ENCODE assay signal across 14 cellular contexts in the genomic region with DNA sequence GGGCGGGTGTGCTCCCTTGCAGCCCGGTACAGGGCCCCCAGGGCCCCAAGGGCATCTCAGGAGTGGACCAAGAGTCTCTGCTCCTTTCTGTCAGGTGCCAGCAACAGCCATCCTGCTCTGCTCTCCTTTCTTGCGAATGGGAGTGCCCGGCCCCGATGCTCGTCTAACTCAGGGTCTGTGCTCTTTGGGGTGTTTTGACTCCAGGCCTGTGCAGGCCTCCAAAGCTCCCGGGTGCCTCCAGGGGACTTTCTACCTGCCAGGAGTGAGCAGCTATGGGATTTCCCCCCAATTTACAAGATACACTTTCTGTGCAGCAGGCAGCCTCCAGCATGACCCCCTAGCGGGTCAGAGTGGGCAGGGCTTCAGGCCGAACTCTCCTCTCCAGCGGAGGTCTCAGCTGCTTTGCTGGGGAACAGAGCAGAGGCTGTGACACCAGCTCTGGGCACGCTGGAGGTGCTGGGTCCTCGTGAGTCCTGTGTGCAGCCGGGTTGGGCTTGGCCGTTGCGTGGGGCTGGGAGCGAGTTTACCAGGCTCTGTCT. TPM values are rescaled to one million over a fixed set of nuclear protein-coding genes. Genes with fewer than 3 reads are reported as not detected.
A peak's percentile ranks its signal among the peaks of the same experiment; 100 is the strongest.
DNase-seq lines count a peak whose midpoint lies in the region; ATAC-seq, FAIRE-seq and TF ChIP-seq lines count a peak whose summit lies in the region.
"Had no signal": no experiment of that assay in that cellular context is flagged by ENCODE, and none has a peak within 500 bp of the region (broad histone marks: within the 10 kb centered on the region; RNA-seq: fewer than 3 reads in every experiment).

No MANE protein-coding gene starts in this region.

- H3K27ac ChIP-seq in K562 (ENCODE audit: extremely low read depth, low read depth, low read length) (no peak overlapping the region), hepatocyte (no peak overlapping the region)

- BruUV-seq in Calu3 (replicated peaks; lab: Mats Ljungman, UMichigan) (no TSS peak), K562 (replicated peaks; lab: Mats Ljungman, UMichigan) (no TSS peak)

- no peak overlapping the region for H2AFZ ChIP-seq in K562 (ENCODE audit: low read depth, low read length)
- H2AFZ ChIP-seq in hepatocyte = no peak overlapping the region

- H3K9me3 Mint-ChIP-seq in Calu3 (ENCODE audit: low read depth, unreplicated experiment) (no peaks in the 10 kb centered on the region), progenitor cell of endocrine pancreas (ENCODE audit: low read depth) (no peaks in the 10 kb centered on the region)

- POLR2A ChIA-PET in K562 (lab: Yijun Ruan, JAX) = interaction anchor here (0.6 to 1.2 kb wide), 10 partner anchors 9 to 253 kb away, joined by 3 to 4 read pairs (median 3); a partner anchor contains a TSS

- no peaks in the 10 kb centered on the region for H3K27me3 ChIP-seq in K562 (ENCODE audit: control insufficient read depth in 2 of 2, insufficient read depth in 2 of 2, low read length in 2 of 2)
- H3K27me3 ChIP-seq in hepatocyte = no peaks in the 10 kb centered on the region

- peak overlapping the region in 1 of 2 experiments; percentile 82; a peak in 2 of 4 replicates for H3K9ac ChIP-seq in K562 (ENCODE audit: insufficient read depth in 1 of 2, low read depth in 2 of 2, low read length in 2 of 2)

- no peak overlapping the region for H3K4me3 ChIP-seq in K562
- no peak overlapping the region for H3K4me3 ChIP-seq in hepatocyte

- FAIRE-seq in K562 (lab: Jason Lieb, UNC) = no peak

- no peak for ATAC-seq in K562

- H3K36me3 ChIP-seq in K562 (ENCODE audit: control insufficient read depth, insufficient read depth, low read length) = peaks cover 8% of the 10 kb centered on the region; the same call in 1 of the 3 replicates
- no peaks in the 10 kb centered on the region for H3K36me3 ChIP-seq in hepatocyte (replicated peaks; ENCODE audit: insufficient read depth, low read depth)

- TF ChIP-seq RAD21 in K562 (CRISPR knock-in tag; conservative IDR thresholded peaks at IDR 0.05 in 1 of 2, IDR thresholded peaks at IDR 0.05 in 1 of 2) = no peak

- H4K20me1 ChIP-seq in K562 (replicated peaks; ENCODE audit: control insufficient read depth, insufficient read depth, low read length) = peaks cover 10% of the 10 kb centered on the region
- peaks cover 3% of the 10 kb centered on the region for H4K20me1 ChIP-seq in hepatocyte (ENCODE audit: insufficient read depth, poor library complexity, severe bottlenecking)

- peaks cover 62% of the 10 kb centered on the region for H3K36me3 Mint-ChIP-seq in Calu3 (ENCODE audit: insufficient read depth, unreplicated experiment)
- H3K36me3 Mint-ChIP-seq in progenitor cell of endocrine pancreas (ENCODE audit: insufficient read depth) = no peaks in the 10 kb centered on the region

- H3K4me2 ChIP-seq in K562 (ENCODE audit: insufficient read depth, low read length) = no peak overlapping the region; the same call in 1 of the 2 replicates
- H3K4me2 ChIP-seq in hepatocyte = peak overlapping the region; percentile 90

- 57% methylated on average over 16 of the region's 16 CpGs for WGBS in K562 (ENCODE audit: insufficient coverage, low coverage, missing lambda C conversion rate)
- WGBS in hepatocyte (ENCODE audit: low lambda C conversion rate, missing lambda C conversion rate) = 49% methylated on average over 16 of the region's 16 CpGs

- intact Hi-C loops in Calu3 (cut with micrococcal nuclease; ENCODE audit: unreplicated experiment) (loop anchor here (10.0 kb wide), 1 partner anchor 116 kb away; no protein-coding TSS in a partner anchor), K562 (cut with micrococcal nuclease) (no loop called here)

- no peak for TF ChIP-seq EP300 in K562 (IDR thresholded peaks at IDR 0.05; ENCODE audit: low read length)

- H3K4me3 Mint-ChIP-seq in Calu3 (ENCODE audit: low read depth, unreplicated experiment) (peak overlapping the region; percentile 81), progenitor cell of endocrine pancreas (ENCODE audit: low read depth) (peak overlapping the region; percentile 63)

- TF ChIP-seq POLR2A in K562 (conservative IDR thresholded peaks at IDR 0.05) = no peak

- peaks cover 28% of the 10 kb centered on the region for H3K79me2 ChIP-seq in K562 (ENCODE audit: control insufficient read depth, insufficient read depth, low read length)
- peaks cover 9% of the 10 kb centered on the region for H3K79me2 ChIP-seq in hepatocyte

- peaks cover 15% of the 10 kb centered on the region for H3K4me1 Mint-ChIP-seq in Calu3 (ENCODE audit: low read depth, unreplicated experiment)
- H3K4me1 Mint-ChIP-seq in progenitor cell of endocrine pancreas (ENCODE audit: low read depth) = peaks cover 39% of the 10 kb centered on the region

- H3K27ac Mint-ChIP-seq in Calu3 (ENCODE audit: unreplicated experiment) (no peak overlapping the region), progenitor cell of endocrine pancreas (peak overlapping the region; percentile 45)

- CTCF ChIA-PET in Calu3 (lab: Charles Lee) = interaction anchor here (0.8 kb wide), 1 partner anchor 12 kb away, joined by 3 read pairs; no protein-coding TSS in a partner anchor
- CTCF ChIA-PET in K562 (lab: Yijun Ruan, JAX; ENCODE audit: low intra/inter-chr PET ratio) = no interaction called here

- TF ChIP-seq CTCF in Calu3 (IDR thresholded peaks at IDR 0.05; ENCODE audit: unreplicated experiment) = no peak
- no peak for TF ChIP-seq CTCF in K562 (IDR thresholded peaks at IDR 0.05 in 2 of 3, conservative IDR thresholded peaks at IDR 0.05 in 1 of 3; ENCODE audit: insufficient read depth in 2 of 3, low read depth in 1 of 3, low read length in 3 of 3)
- no peak for TF ChIP-seq CTCF in hepatocyte (IDR thresholded peaks at IDR 0.05; ENCODE audit: poor library complexity)
- peak; percentile 16 for TF ChIP-seq CTCF in progenitor cell of endocrine pancreas (IDR thresholded peaks at IDR 0.05; ENCODE audit: unreplicated experiment)

- 0 out of 2 replicates have a peak, but pooled peaks cover 1% of the 10 kb centered on the region for H3K9me3 ChIP-seq in K562 (replicated peaks; ENCODE audit: control insufficient read depth, insufficient read depth, low read depth, low read length)
- H3K9me3 ChIP-seq in hepatocyte (ENCODE audit: low read depth) = no peaks in the 10 kb centered on the region

- no peaks in the 10 kb centered on the region for H3K9me1 ChIP-seq in K562 (ENCODE audit: control insufficient read depth, insufficient read depth, low read length)

- no peaks in the 10 kb centered on the region for H3K27me3 Mint-ChIP-seq in Calu3 (ENCODE audit: unreplicated experiment)
- H3K27me3 Mint-ChIP-seq in progenitor cell of endocrine pancreas = peaks cover 3% of the 10 kb centered on the region

- DNase-seq in Calu3 (no peak), K562 (ENCODE audit: extremely low read depth in 1 of 4, low spot score in 3 of 4) (peak in 1 of 4 experiments; percentile 26), hepatocyte (ENCODE audit: low spot score) (no peak), progenitor cell of endocrine pancreas (ENCODE audit: low spot score, unreplicated experiment) (no peak), midbrain (lab: John Stamatoyannopoulos, UW) (no peak), 8988T (no peak), NCI-H146 treated with DMSO at 0.1 percent for 48 hours (lab: John Stamatoyannopoulos, UW; ENCODE audit: unreplicated experiment) (no peak), NAMALWA (ENCODE audit: low spot score) (no peak)
- DNase-seq: NCI-H2029, occipital lobe, OCI-M1 had no signal

- in situ Hi-C loops in K562 (cut with MboI) = no loop called here

- H3K4me1 ChIP-seq in K562 (replicated peaks in 1 of 2; ENCODE audit: control insufficient read depth in 2 of 2, insufficient read depth in 2 of 2, low read length in 2 of 2) (peaks cover 31 to 77% of the 10 kb centered on the region in 2 experiments), hepatocyte (ENCODE audit: insufficient read depth) (peaks cover 62% of the 10 kb centered on the region)

- H3K9me2 ChIP-seq in hepatocyte (replicated peaks; ENCODE audit: insufficient read depth) = no peaks in the 10 kb centered on the region

RNA-seq across cellular contexts. Expression of a gene that starts 3.0 kb away (rescaled TPM):
- total RNA-seq in Calu3 (2022) (32.6 and 32.9 TPM in 2 replicates), K562 (2014; rRNA removed) (19.1 and 25.9 TPM in 2 replicates), K562 (2014; rRNA removed; fragmentation: Illumina TruSeq; extraction: Trizol) (1.6 and 2.0 TPM in 2 replicates), K562 (2015; rRNA removed; fragmentation: Illumina TruSeq; extraction: Trizol) (3.3 and 4.0 TPM in 2 replicates), K562 (2021) (24.5 and 29.5 TPM in 2 replicates), hepatocyte (5.3 and 8.2 TPM in 2 replicates), progenitor cell of endocrine pancreas (24.0 and 27.1 TPM in 2 replicates)
- total RNA-seq in K562 (2011; cell fraction: chromatin; rRNA removed; ENCODE audit: low replicate concordance) = 6.4 and 15.4 TPM in 2 replicates
- 16.8 and 18.8 TPM in 2 replicates for total RNA-seq in K562 (2011; cell fraction: nucleolus; rRNA removed)
- 11.7 and 13.1 TPM in 2 replicates for total RNA-seq in K562 (2011; cell fraction: nucleoplasm; rRNA removed)
- polyA plus RNA-seq in K562 (2011; rRNA removed) (5.2 and 7.6 TPM in 2 replicates), K562 (2014; fragmentation: Illumina TruSeq; extraction: Trizol) (6.2 and 7.2 TPM in 2 replicates), K562 (2014; fragmentation: Nextera tagmentation; extraction: Ambion mirVana) (not detected), K562 (2014; rRNA removed) (13.8 and 17.8 TPM in 2 replicates), hepatocyte (13.1 and 18.7 TPM in 2 replicates)
- polyA plus RNA-seq in K562 (2011; cell fraction: cytosol; rRNA removed) = 10.4 and 26.9 TPM in 2 replicates
- 13.1 and 17.8 TPM in 2 replicates for polyA plus RNA-seq in K562 (2011; cell fraction: nucleus; rRNA removed)
- polyA plus RNA-seq in K562 (2012) = 6.1 and 8.4 TPM in 2 replicates
- 1.3 and 1.8 TPM in 2 replicates for polyA minus RNA-seq in K562 (2011; rRNA and poly(A)+ RNA removed)
- 9.5 and 11.2 TPM in 2 replicates for polyA minus RNA-seq in K562 (2011; cell fraction: cytosol; rRNA and poly(A)+ RNA removed)
- polyA minus RNA-seq in K562 (2011; cell fraction: nucleus; rRNA and poly(A)+ RNA removed) = 9.2 and 12.6 TPM in 2 replicates

RNA-seq across cellular contexts. Expression of a gene that starts 21.5 kb away (rescaled TPM):
- total RNA-seq in Calu3 (2022) = 51.8 and 60.2 TPM in 2 replicates
- total RNA-seq in K562 (2011; cell fraction: chromatin; rRNA removed; ENCODE audit: low replicate concordance) = 16.4 and 68.0 TPM in 2 replicates
- 100 and 103 TPM in 2 replicates for total RNA-seq in K562 (2011; cell fraction: nucleolus; rRNA removed)
- total RNA-seq in K562 (2011; cell fraction: nucleoplasm; rRNA removed) = 32.4 and 39.2 TPM in 2 replicates
- 38.5 and 46.9 TPM in 2 replicates for total RNA-seq in K562 (2014; rRNA removed)
- 3.4 and 4.6 TPM in 2 replicates for total RNA-seq in K562 (2014; rRNA removed; fragmentation: Illumina TruSeq; extraction: Trizol)
- 14.8 and 16.4 TPM in 2 replicates for total RNA-seq in K562 (2015; rRNA removed; fragmentation: Illumina TruSeq; extraction: Trizol)
- total RNA-seq in K562 (2021) = 45.8 and 49.2 TPM in 2 replicates
- 8.6 and 13.0 TPM in 2 replicates for polyA plus RNA-seq in K562 (2011; rRNA removed)
- polyA plus RNA-seq in K562 (2011; cell fraction: cytosol; rRNA removed) = 18.4 and 58.5 TPM in 2 replicates
- polyA plus RNA-seq in K562 (2011; cell fraction: nucleus; rRNA removed) = 14.8 and 30.5 TPM in 2 replicates
- 20.5 and 29.0 TPM in 2 replicates for polyA plus RNA-seq in K562 (2012)
- polyA plus RNA-seq in K562 (2014; fragmentation: Illumina TruSeq; extraction: Trizol) = 8.8 and 14.8 TPM in 2 replicates
- 1 to 10 TPM; 3.9 to 7.0 TPM for polyA plus RNA-seq in K562 (2014; fragmentation: Nextera tagmentation; extraction: Ambion mirVana)
- 23.9 and 27.3 TPM in 2 replicates for polyA plus RNA-seq in K562 (2014; rRNA removed)
- 2.8 and 4.9 TPM in 2 replicates for polyA minus RNA-seq in K562 (2011; rRNA and poly(A)+ RNA removed)
- polyA minus RNA-seq in K562 (2011; cell fraction: cytosol; rRNA and poly(A)+ RNA removed) = 27.4 and 32.4 TPM in 2 replicates
- polyA minus RNA-seq in K562 (2011; cell fraction: nucleus; rRNA and poly(A)+ RNA removed) = 13.6 and 14.0 TPM in 2 replicates
- 13.7 and 14.4 TPM in 2 replicates for total RNA-seq in hepatocyte
- polyA plus RNA-seq in hepatocyte = 8.0 and 10.1 TPM in 2 replicates
- 8.0 and 8.5 TPM in 2 replicates for total RNA-seq in progenitor cell of endocrine pancreas

RNA-seq across cellular contexts. Expression of a gene that starts 43.9 kb away (rescaled TPM):
- 41.8 and 43.5 TPM in 2 replicates for total RNA-seq in Calu3 (2022)
- total RNA-seq in K562 (2011; cell fraction: chromatin; rRNA removed; ENCODE audit: low replicate concordance) = 20.6 and 61.7 TPM in 2 replicates
- 48.5 and 57.8 TPM in 2 replicates for total RNA-seq in K562 (2011; cell fraction: nucleolus; rRNA removed)
- total RNA-seq in K562 (2011; cell fraction: nucleoplasm; rRNA removed) = 24.1 and 26.4 TPM in 2 replicates
- 50.0 and 57.8 TPM in 2 replicates for total RNA-seq in K562 (2014; rRNA removed)
- 13.8 and 17.6 TPM in 2 replicates for total RNA-seq in K562 (2014; rRNA removed; fragmentation: Illumina TruSeq; extraction: Trizol)
- total RNA-seq in K562 (2015; rRNA removed; fragmentation: Illumina TruSeq; extraction: Trizol) = 29.7 and 30.5 TPM in 2 replicates
- total RNA-seq in K562 (2021) = 81.2 and 84.0 TPM in 2 replicates
- 38.3 and 49.6 TPM in 2 replicates for polyA plus RNA-seq in K562 (2011; rRNA removed)
- 51.9 and 81.6 TPM in 2 replicates for polyA plus RNA-seq in K562 (2011; cell fraction: cytosol; rRNA removed)
- polyA plus RNA-seq in K562 (2011; cell fraction: nucleus; rRNA removed) = 55.4 and 66.0 TPM in 2 replicates
- polyA plus RNA-seq in K562 (2012) = 61.8 and 81.8 TPM in 2 replicates
- polyA plus RNA-seq in K562 (2014; fragmentation: Illumina TruSeq; extraction: Trizol) = 28.4 and 52.9 TPM in 2 replicates
- polyA plus RNA-seq in K562 (2014; fragmentation: Nextera tagmentation; extraction: Ambion mirVana) = under 1 TPM; 0.24 to 0.49 TPM
- 56.2 and 57.1 TPM in 2 replicates for polyA plus RNA-seq in K562 (2014; rRNA removed)
- 22.0 and 33.8 TPM in 2 replicates for polyA minus RNA-seq in K562 (2011; rRNA and poly(A)+ RNA removed)
- 41.6 and 47.4 TPM in 2 replicates for polyA minus RNA-seq in K562 (2011; cell fraction: cytosol; rRNA and poly(A)+ RNA removed)
- 11.4 and 18.9 TPM in 2 replicates for polyA minus RNA-seq in K562 (2011; cell fraction: nucleus; rRNA and poly(A)+ RNA removed)
- 36.4 and 41.4 TPM in 2 replicates for total RNA-seq in hepatocyte
- polyA plus RNA-seq in hepatocyte = 61.1 and 63.5 TPM in 2 replicates
- total RNA-seq in progenitor cell of endocrine pancreas = 62.3 and 63.3 TPM in 2 replicates

RNA-seq across cellular contexts. Expression of a gene that starts 48.0 kb away (rescaled TPM):
- not detected in 2 replicates for total RNA-seq in Calu3 (2022)
- not detected in 2 replicates for total RNA-seq in K562 (2011; cell fraction: chromatin; rRNA removed; ENCODE audit: low replicate concordance)
- not detected in 2 replicates for total RNA-seq in K562 (2011; cell fraction: nucleolus; rRNA removed)
- total RNA-seq in K562 (2011; cell fraction: nucleoplasm; rRNA removed) = not detected in 2 replicates
- not detected in 2 replicates for total RNA-seq in K562 (2014; rRNA removed)
- total RNA-seq in K562 (2014; rRNA removed; fragmentation: Illumina TruSeq; extraction: Trizol) = not detected in 2 replicates
- not detected in 2 replicates for total RNA-seq in K562 (2015; rRNA removed; fragmentation: Illumina TruSeq; extraction: Trizol)
- total RNA-seq in K562 (2021) = not detected in 2 replicates
- polyA plus RNA-seq in K562 (2011; rRNA removed) = not detected in 2 replicates
- not detected in 2 replicates for polyA plus RNA-seq in K562 (2011; cell fraction: cytosol; rRNA removed)
- not detected in 2 replicates for polyA plus RNA-seq in K562 (2011; cell fraction: nucleus; rRNA removed)
- 1.4 TPM in 2 replicates for polyA plus RNA-seq in K562 (2012)
- polyA plus RNA-seq in K562 (2014; fragmentation: Illumina TruSeq; extraction: Trizol) = not detected in 2 replicates
- polyA plus RNA-seq in K562 (2014; fragmentation: Nextera tagmentation; extraction: Ambion mirVana) = not detected
- polyA plus RNA-seq in K562 (2014; rRNA removed) = not detected in 2 replicates
- polyA minus RNA-seq in K562 (2011; rRNA and poly(A)+ RNA removed) = not detected in 2 replicates
- polyA minus RNA-seq in K562 (2011; cell fraction: cytosol; rRNA and poly(A)+ RNA removed) = not detected in 2 replicates
- polyA minus RNA-seq in K562 (2011; cell fraction: nucleus; rRNA and poly(A)+ RNA removed) = 0.44 TPM in 1 of 2 replicates, not detected in the other
- total RNA-seq in hepatocyte = not detected in 2 replicates
- polyA plus RNA-seq in hepatocyte = 1.5 and 2.5 TPM in 2 replicates
- not detected in 2 replicates for total RNA-seq in progenitor cell of endocrine pancreas
- total RNA-seq: activated CD8-positive, alpha-beta memory T cell treated with anti-CD3 and anti-CD28 coated beads for 36 hours; Daoy; occipital lobe; T-helper 2 cell treated with Interferon-gamma antibody and Interleukin-4, amounts not matched to agents 100 ng/mL and 5 ng/mL, for 36 hours had no signal

RNA-seq across cellular contexts. Expression of a gene that starts 58.0 kb away (rescaled TPM):
- total RNA-seq in Calu3 (2022) (360 and 383 TPM in 2 replicates), K562 (2014; rRNA removed) (264 and 325 TPM in 2 replicates), K562 (2014; rRNA removed; fragmentation: Illumina TruSeq; extraction: Trizol) (86.3 and 117 TPM in 2 replicates), K562 (2015; rRNA removed; fragmentation: Illumina TruSeq; extraction: Trizol) (287 and 291 TPM in 2 replicates), K562 (2021) (425 and 437 TPM in 2 replicates), hepatocyte (309 and 313 TPM in 2 replicates), progenitor cell of endocrine pancreas (233 and 245 TPM in 2 replicates)
- 122 and 317 TPM in 2 replicates for total RNA-seq in K562 (2011; cell fraction: chromatin; rRNA removed; ENCODE audit: low replicate concordance)
- 269 and 300 TPM in 2 replicates for total RNA-seq in K562 (2011; cell fraction: nucleolus; rRNA removed)
- 142 and 195 TPM in 2 replicates for total RNA-seq in K562 (2011; cell fraction: nucleoplasm; rRNA removed)
- polyA plus RNA-seq in K562 (2011; rRNA removed) (268 and 271 TPM in 2 replicates), K562 (2014; fragmentation: Illumina TruSeq; extraction: Trizol) (393 and 490 TPM in 2 replicates), K562 (2014; fragmentation: Nextera tagmentation; extraction: Ambion mirVana) (10 to 100 TPM; 24.1 to 51.3 TPM), K562 (2014; rRNA removed) (426 and 443 TPM in 2 replicates), hepatocyte (388 and 446 TPM in 2 replicates)
- polyA plus RNA-seq in K562 (2011; cell fraction: cytosol; rRNA removed) = 337 and 660 TPM in 2 replicates
- polyA plus RNA-seq in K562 (2011; cell fraction: nucleus; rRNA removed) = 333 and 371 TPM in 2 replicates
- 429 and 432 TPM in 2 replicates for polyA plus RNA-seq in K562 (2012)
- 130 and 204 TPM in 2 replicates for polyA minus RNA-seq in K562 (2011; rRNA and poly(A)+ RNA removed)
- 222 and 247 TPM in 2 replicates for polyA minus RNA-seq in K562 (2011; cell fraction: cytosol; rRNA and poly(A)+ RNA removed)
- 108 and 161 TPM in 2 replicates for polyA minus RNA-seq in K562 (2011; cell fraction: nucleus; rRNA and poly(A)+ RNA removed)
